1 cellular context compared by ENCODE assay signal in genomic region chr12:46370792-46371717, GRCh38.
TF ChIP-seq lines count a peak whose summit lies in the region.

No MANE protein-coding gene starts in this region.

TF ChIP-seq in HepG2, 621 proteins besides CTCF, POLR2A, EP300 and RAD21 (continued from another document and continues in another):
- peak; percentile 64 for TF ChIP-seq ZNF407 (CRISPR knock-in tag; IDR thresholded peaks at IDR 0.05; ENCODE audit: not compliant biosample characterization)
- peak; percentile 42; the same call in 1 of the 2 replicates for TF ChIP-seq ERF (CRISPR knock-in tag; IDR thresholded peaks at IDR 0.05)
- peak; percentile 90 for TF ChIP-seq SRSF1 (optimal IDR thresholded peaks at IDR 0.05; ENCODE audit: low read depth, low read length)
- TF ChIP-seq ZNF12 (CRISPR knock-in tag; IDR thresholded peaks at IDR 0.05): 0 out of 2 replicates have a peak, but pooled peaks have one; percentile 40
- TF ChIP-seq SOX13 (IDR thresholded peaks at IDR 0.05): no peak
- TF ChIP-seq SOX13 (CRISPR knock-in tag; conservative IDR thresholded peaks at IDR 0.05 in 1 of 2, IDR thresholded peaks at IDR 0.05 in 1 of 2): peak in 1 of 2 experiments; percentile 63; a peak in 1 of 4 replicates
- peak; percentile 9 for TF ChIP-seq XRCC5 (optimal IDR thresholded peaks at IDR 0.05; ENCODE audit: low read length)
- no peak; the same call in 1 of the 2 replicates for TF ChIP-seq STAG1 (CRISPR knock-in tag; IDR thresholded peaks at IDR 0.05)
- TF ChIP-seq SNAPC4 (CRISPR knock-in tag; IDR thresholded peaks at IDR 0.05): no peak
- peak; percentile 47; the same call in 1 of the 2 replicates for TF ChIP-seq HBP1 (CRISPR knock-in tag; IDR thresholded peaks at IDR 0.05; ENCODE audit: low read depth)
- peak; percentile 78; the same call in 1 of the 2 replicates for TF ChIP-seq MLLT10 (CRISPR knock-in tag; IDR thresholded peaks at IDR 0.05)
- TF ChIP-seq ZNF121 (CRISPR knock-in tag; IDR thresholded peaks at IDR 0.05): no peak
- TF ChIP-seq KLF16 (CRISPR knock-in tag; IDR thresholded peaks at IDR 0.05): peak in 1 of 2 experiments; percentile 50; a peak in 2 of 4 replicates
- TF ChIP-seq ZHX2 (IDR thresholded peaks at IDR 0.05; ENCODE audit: low read depth): 0 out of 2 replicates have a peak, but pooled peaks have one; percentile 12
- no peak for TF ChIP-seq ZHX2 (CRISPR knock-in tag; IDR thresholded peaks at IDR 0.05; ENCODE audit: borderline replicate concordance)
- peak; percentile 33; the same call in 1 of the 2 replicates for TF ChIP-seq ZFP82 (CRISPR knock-in tag; IDR thresholded peaks at IDR 0.05; ENCODE audit: borderline replicate concordance)
- TF ChIP-seq ATF6 (CRISPR knock-in tag; conservative IDR thresholded peaks at IDR 0.05): no peak
- peak; percentile 52; the same call in 1 of the 2 replicates for TF ChIP-seq ZNF768 (CRISPR knock-in tag; IDR thresholded peaks at IDR 0.05)
- TF ChIP-seq GZF1 (CRISPR knock-in tag; IDR thresholded peaks at IDR 0.05): peak; percentile 21; the same call in 1 of the 2 replicates
- no peak; the same call in 1 of the 2 replicates for TF ChIP-seq RFXAP (CRISPR knock-in tag; IDR thresholded peaks at IDR 0.05; ENCODE audit: borderline replicate concordance)
- 0 out of 2 replicates have a peak, but pooled peaks have one; percentile 76 for TF ChIP-seq NAIF1 (CRISPR knock-in tag; IDR thresholded peaks at IDR 0.05; ENCODE audit: borderline replicate concordance)
- peak; percentile 69; the same call in 1 of the 2 replicates for TF ChIP-seq KDM3A (CRISPR knock-in tag; IDR thresholded peaks at IDR 0.05; ENCODE audit: low read depth)
- TF ChIP-seq EHMT2 (IDR thresholded peaks at IDR 0.05; ENCODE audit: borderline replicate concordance, low read depth, low read length): no peak
- TF ChIP-seq MXD4 (CRISPR knock-in tag; IDR thresholded peaks at IDR 0.05): peak; percentile 37; the same call in 1 of the 2 replicates
- TF ChIP-seq HOXA9 (CRISPR knock-in tag; IDR thresholded peaks at IDR 0.05; ENCODE audit: borderline replicate concordance): no peak; the same call in 1 of the 2 replicates
